ENCODE assay signal across 20 cellular contexts in genomic region chrX:148600131-148600530, GRCh38.
"Had no signal": no experiment of that assay in that cellular context is flagged by ENCODE, and none has a peak within 500 bp of the region (broad histone marks: within the 10 kb centered on the region; RNA-seq: fewer than 3 reads in every experiment).

No MANE protein-coding gene starts in this region.

- H3K4me3 Mint-ChIP-seq: endodermal cell; naive thymus-derived CD4-positive, alpha-beta T cell; stimulated activated naive B cell treated with anti-CD40 and anti-IgM and Interleukin-4, amounts not matched to agents 10 μg/mL and 1 μg/mL and 100 μg/mL, for 72 hours; stimulated activated naive CD8-positive, alpha-beta T cell treated with anti-CD3 and anti-CD28 coated beads, Interleukin-15, amount 100 ng/mL, for 72 hours had no signal

- H3K27ac Mint-ChIP-seq: endodermal cell; naive thymus-derived CD4-positive, alpha-beta T cell; stimulated activated naive B cell treated with anti-CD40 and anti-IgM and Interleukin-4, amounts not matched to agents 10 μg/mL and 1 μg/mL and 100 μg/mL, for 72 hours; stimulated activated naive CD8-positive, alpha-beta T cell treated with anti-CD3 and anti-CD28 coated beads, Interleukin-15, amount 100 ng/mL, for 72 hours had no signal

- H3K27me3 Mint-ChIP-seq: naive thymus-derived CD4-positive, alpha-beta T cell; stimulated activated naive CD8-positive, alpha-beta T cell treated with anti-CD3 and anti-CD28 coated beads, Interleukin-15, amount 100 ng/mL, for 72 hours had no signal

- H2AFZ ChIP-seq: hepatocyte had no signal

- H3K4me3 ChIP-seq: hepatocyte, left ventricle myocardium inferior, psoas muscle, testis, tibial nerve, upper lobe of right lung had no signal

- H3K36me3 ChIP-seq: left ventricle myocardium inferior, neutrophil, tibial nerve, upper lobe of right lung had no signal

- FAIRE-seq: colon, endothelial cell of umbilical vein, kidney had no signal

- H3K27ac ChIP-seq: foreskin keratinocyte, hepatocyte, left ventricle myocardium inferior, neutrophil, psoas muscle, testis, tibial nerve, upper lobe of right lung had no signal

- H3K27me3 ChIP-seq: foreskin keratinocyte, hepatocyte, neutrophil, testis, tibial nerve, upper lobe of right lung had no signal

- H3K9me3 Mint-ChIP-seq: stimulated activated naive B cell treated with anti-CD40 and anti-IgM and Interleukin-4, amounts not matched to agents 10 μg/mL and 1 μg/mL and 100 μg/mL, for 72 hours; stimulated activated naive CD8-positive, alpha-beta T cell treated with anti-CD3 and anti-CD28 coated beads, Interleukin-15, amount 100 ng/mL, for 72 hours had no signal

- H3K9me3 ChIP-seq: left ventricle myocardium inferior, neutrophil, psoas muscle, testis, tibial nerve, upper lobe of right lung had no signal

- DNase-seq: dermis blood vessel endothelial cell; endodermal cell; foreskin keratinocyte; kidney; left cardiac atrium; left ventricle myocardium inferior; mesendoderm; naive thymus-derived CD4-positive, alpha-beta T cell; psoas muscle; stimulated activated CD4-positive, alpha-beta T cell treated with anti-CD3 and anti-CD28 coated beads, Interleukin-2, amount 100 ng/mL, for 24 hours; stimulated activated CD4-positive, alpha-beta T cell treated with anti-CD3 and anti-CD28 coated beads, Interleukin-4, amount 100 ng/mL, for 4 hours; stimulated activated naive B cell treated with anti-CD40 and anti-IgM and Interleukin-4, amounts not matched to agents 10 μg/mL and 1 μg/mL and 100 μg/mL, for 72 hours; stimulated activated naive CD8-positive, alpha-beta T cell treated with anti-CD3 and anti-CD28 coated beads, Interleukin-15, amount 100 ng/mL, for 72 hours; testis; upper lobe of right lung had no signal

- H3K4me1 Mint-ChIP-seq: naive thymus-derived CD4-positive, alpha-beta T cell had no signal

- H3K36me3 Mint-ChIP-seq: naive thymus-derived CD4-positive, alpha-beta T cell; stimulated activated naive B cell treated with anti-CD40 and anti-IgM and Interleukin-4, amounts not matched to agents 10 μg/mL and 1 μg/mL and 100 μg/mL, for 72 hours had no signal

- H3K4me1 ChIP-seq: foreskin keratinocyte, left ventricle myocardium inferior, psoas muscle, testis, tibial nerve, upper lobe of right lung had no signal

- H3K79me2 ChIP-seq: hepatocyte had no signal

- H3K4me2 ChIP-seq: hepatocyte had no signal
